Comparison of ENCODE assay signal across 9 cellular contexts in the genomic region with DNA sequence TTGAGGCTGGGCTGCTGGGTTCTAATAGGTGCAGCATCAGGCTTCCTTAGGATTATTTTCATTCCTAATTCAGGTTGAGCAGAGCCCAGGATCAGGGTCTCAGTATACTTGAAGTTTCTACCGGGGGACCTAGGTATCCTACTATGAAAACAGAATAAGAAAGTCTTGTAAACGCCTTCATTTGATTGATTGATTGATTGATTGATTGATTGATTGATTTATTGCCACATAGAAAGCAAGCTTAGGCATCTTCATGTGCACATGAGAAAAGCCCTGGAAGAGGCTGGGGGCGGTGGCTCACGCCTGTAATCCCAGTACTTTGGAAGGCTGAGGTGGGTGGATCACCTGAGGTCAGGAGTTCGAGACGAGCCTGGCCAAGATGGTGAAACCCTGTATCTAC.
DNase-seq lines count a peak whose midpoint lies in the region; ATAC-seq and TF ChIP-seq lines count a peak whose summit lies in the region.
"Had no signal": no experiment of that assay in that cellular context is flagged by ENCODE, and none has a peak within 500 bp of the region (broad histone marks: within the 10 kb centered on the region; RNA-seq: fewer than 3 reads in every experiment).

No MANE protein-coding gene starts in this region.

- TF ChIP-seq POLR2A in right lobe of liver (IDR thresholded peaks at IDR 0.05) (no peak), thyroid gland (IDR thresholded peaks at IDR 0.05) (no peak)

- no peak overlapping the region for H3K27ac Mint-ChIP-seq in activated naive CD8-positive, alpha-beta T cell treated with anti-CD3 and anti-CD28 coated beads, Interleukin-2, amount 10 ng/mL, durations not matched to agents 7 days and 5 days
- H3K27ac Mint-ChIP-seq in activated naive CD8-positive, alpha-beta T cell treated with anti-CD3 and anti-CD28 coated beads for 36 hours = no peak overlapping the region
- H3K27ac Mint-ChIP-seq in activated T-helper 17 cell treated with anti-CD3 and anti-CD28 coated beads, Interleukin-2, amount 50 U/mL, for 72 hours = peak overlapping the region; percentile 81
- no peak overlapping the region for H3K27ac Mint-ChIP-seq in activated CD4-positive, alpha-beta T cell treated with anti-CD3 and anti-CD28 coated beads, Interleukin-2, amount 10 ng/mL, durations not matched to agents 24 days and 14 days

- H3K9me3 Mint-ChIP-seq in activated naive CD8-positive, alpha-beta T cell treated with anti-CD3 and anti-CD28 coated beads, Interleukin-2, amount 10 ng/mL, durations not matched to agents 7 days and 5 days = no peaks in the 10 kb centered on the region
- no peaks in the 10 kb centered on the region for H3K9me3 Mint-ChIP-seq in activated naive CD8-positive, alpha-beta T cell treated with anti-CD3 and anti-CD28 coated beads for 36 hours
- H3K9me3 Mint-ChIP-seq in activated T-helper 17 cell treated with anti-CD3 and anti-CD28 coated beads, Interleukin-2, amount 50 U/mL, for 72 hours = no peaks in the 10 kb centered on the region
- no peaks in the 10 kb centered on the region for H3K9me3 Mint-ChIP-seq in activated CD4-positive, alpha-beta T cell treated with anti-CD3 and anti-CD28 coated beads, Interleukin-2, amount 10 ng/mL, durations not matched to agents 24 days and 14 days

- peaks cover 24% of the 10 kb centered on the region for H3K36me3 Mint-ChIP-seq in activated naive CD8-positive, alpha-beta T cell treated with anti-CD3 and anti-CD28 coated beads, Interleukin-2, amount 10 ng/mL, durations not matched to agents 7 days and 5 days
- peaks cover 20% of the 10 kb centered on the region for H3K36me3 Mint-ChIP-seq in activated naive CD8-positive, alpha-beta T cell treated with anti-CD3 and anti-CD28 coated beads for 36 hours
- peaks cover 92% of the 10 kb centered on the region for H3K36me3 Mint-ChIP-seq in activated T-helper 17 cell treated with anti-CD3 and anti-CD28 coated beads, Interleukin-2, amount 50 U/mL, for 72 hours (ENCODE audit: low read depth)
- peaks cover 29% of the 10 kb centered on the region for H3K36me3 Mint-ChIP-seq in activated CD4-positive, alpha-beta T cell treated with anti-CD3 and anti-CD28 coated beads, Interleukin-2, amount 10 ng/mL, durations not matched to agents 24 days and 14 days (ENCODE audit: low read depth)

- H3K27ac ChIP-seq in right lobe of liver = peak overlapping the region; percentile 41 to 63 (median 61)
- H3K27ac ChIP-seq in thyroid gland = peak overlapping the region; percentile 0 to 60 (median 49)

- no peak for DNase-seq in activated naive CD8-positive, alpha-beta T cell treated with anti-CD3 and anti-CD28 coated beads, Interleukin-2, amount 10 ng/mL, durations not matched to agents 7 days and 5 days
- DNase-seq in activated naive CD8-positive, alpha-beta T cell treated with anti-CD3 and anti-CD28 coated beads for 36 hours = no peak
- DNase-seq in right lobe of liver = no peak
- DNase-seq in thyroid gland = no peak
- DNase-seq in amygdala (lab: John Stamatoyannopoulos, UW) = no peak
- no peak for DNase-seq in activated CD4-positive, alpha-beta T cell treated with anti-CD3 and anti-CD28 coated beads, Interleukin-2, amount 10 ng/mL, durations not matched to agents 24 days and 14 days
- DNase-seq: glutamatergic neuron had no signal

- H3K27me3 Mint-ChIP-seq in activated naive CD8-positive, alpha-beta T cell treated with anti-CD3 and anti-CD28 coated beads, Interleukin-2, amount 10 ng/mL, durations not matched to agents 7 days and 5 days = no peaks in the 10 kb centered on the region
- no peaks in the 10 kb centered on the region for H3K27me3 Mint-ChIP-seq in activated naive CD8-positive, alpha-beta T cell treated with anti-CD3 and anti-CD28 coated beads for 36 hours
- H3K27me3 Mint-ChIP-seq in activated T-helper 17 cell treated with anti-CD3 and anti-CD28 coated beads, Interleukin-2, amount 50 U/mL, for 72 hours = no peaks in the 10 kb centered on the region
- no peaks in the 10 kb centered on the region for H3K27me3 Mint-ChIP-seq in activated CD4-positive, alpha-beta T cell treated with anti-CD3 and anti-CD28 coated beads, Interleukin-2, amount 10 ng/mL, durations not matched to agents 24 days and 14 days

- POLR2A ChIA-PET in activated naive CD8-positive, alpha-beta T cell treated with anti-CD3 and anti-CD28 coated beads, Interleukin-2, amount 10 ng/mL, durations not matched to agents 7 days and 5 days (lab: Charles Lee) = no interaction called here

- intact Hi-C loops in right lobe of liver (cut with DNase I) (no loop called here), thyroid gland (cut with DNase I) (no loop called here)
- intact Hi-C loops in activated CD4-positive, alpha-beta T cell treated with anti-CD3 and anti-CD28 coated beads, Interleukin-2, amount 10 ng/mL, durations not matched to agents 24 days and 14 days (cut with micrococcal nuclease) = no loop called here

- no peak for ATAC-seq in activated naive CD8-positive, alpha-beta T cell treated with anti-CD3 and anti-CD28 coated beads, Interleukin-2, amount 10 ng/mL, durations not matched to agents 7 days and 5 days (ENCODE audit: low read depth)
- ATAC-seq in activated T-helper 17 cell treated with anti-CD3 and anti-CD28 coated beads, Interleukin-2, amount 50 U/mL, for 72 hours (replicated peaks) = no peak
- ATAC-seq in right lobe of liver (no peak), HG03097 (IDR thresholded peaks at IDR 0.05; ENCODE audit: low FRiP score, unreplicated experiment) (no peak)

- H3K4me3 ChIP-seq in right lobe of liver (no peak overlapping the region), thyroid gland (replicated peaks in 1 of 3) (no peak overlapping the region)

- H3K9me3 ChIP-seq in right lobe of liver (no peaks in the 10 kb centered on the region), thyroid gland (no peaks in the 10 kb centered on the region)

- H3K27me3 ChIP-seq in right lobe of liver = no peaks in the 10 kb centered on the region
- H3K27me3 ChIP-seq in thyroid gland = no peaks in the 10 kb centered on the region

- WGBS in right lobe of liver (ENCODE audit: insufficient coverage, low coverage, low lambda C conversion rate, missing lambda C conversion rate) = 45% methylated on average over 6 of the region's 6 CpGs
- 85 to 92% methylated on average over 6 of the region's 6 CpGs for WGBS in thyroid gland, 2 donors

- TF ChIP-seq CTCF in right lobe of liver (IDR thresholded peaks at IDR 0.05) (no peak), thyroid gland (IDR thresholded peaks at IDR 0.05) (no peak)

- H3K4me1 ChIP-seq in right lobe of liver (peaks cover 0 to 73% (median 28%) of the 10 kb centered on the region in 4 donors), thyroid gland (peaks cover 47 to 63% of the 10 kb centered on the region in 2 donors)

- H3K4me3 Mint-ChIP-seq in activated naive CD8-positive, alpha-beta T cell treated with anti-CD3 and anti-CD28 coated beads, Interleukin-2, amount 10 ng/mL, durations not matched to agents 7 days and 5 days = peak overlapping the region; percentile 11
- no peak overlapping the region for H3K4me3 Mint-ChIP-seq in activated naive CD8-positive, alpha-beta T cell treated with anti-CD3 and anti-CD28 coated beads for 36 hours
- H3K4me3 Mint-ChIP-seq in activated T-helper 17 cell treated with anti-CD3 and anti-CD28 coated beads, Interleukin-2, amount 50 U/mL, for 72 hours = peak overlapping the region; percentile 57
- H3K4me3 Mint-ChIP-seq in activated CD4-positive, alpha-beta T cell treated with anti-CD3 and anti-CD28 coated beads, Interleukin-2, amount 10 ng/mL, durations not matched to agents 24 days and 14 days = no peak overlapping the region

- peaks cover 47% of the 10 kb centered on the region for H3K4me1 Mint-ChIP-seq in activated naive CD8-positive, alpha-beta T cell treated with anti-CD3 and anti-CD28 coated beads, Interleukin-2, amount 10 ng/mL, durations not matched to agents 7 days and 5 days
- peaks cover 68% of the 10 kb centered on the region for H3K4me1 Mint-ChIP-seq in activated naive CD8-positive, alpha-beta T cell treated with anti-CD3 and anti-CD28 coated beads for 36 hours
- peaks cover 55% of the 10 kb centered on the region for H3K4me1 Mint-ChIP-seq in activated T-helper 17 cell treated with anti-CD3 and anti-CD28 coated beads, Interleukin-2, amount 50 U/mL, for 72 hours
- peaks cover 64% of the 10 kb centered on the region for H3K4me1 Mint-ChIP-seq in activated CD4-positive, alpha-beta T cell treated with anti-CD3 and anti-CD28 coated beads, Interleukin-2, amount 10 ng/mL, durations not matched to agents 24 days and 14 days

- H3K36me3 ChIP-seq in right lobe of liver (peaks cover 0 to 9% (median 0%) of the 10 kb centered on the region in 4 donors), thyroid gland (peaks cover 6% of the 10 kb centered on the region in 2 donors)

Comparison
In these comparisons a context has a peak if more than half of its experiments do, and no peak if none do; other contexts are left out.
1. H3K4me3 Mint-ChIP-seq: peak in activated naive CD8-positive, alpha-beta T cell treated with anti-CD3 and anti-CD28 coated beads, Interleukin-2, amount 10 ng/mL, durations not matched to agents 7 days and 5 days (single experiment) and activated T-helper 17 cell treated with anti-CD3 and anti-CD28 coated beads, Interleukin-2, amount 50 U/mL, for 72 hours (single experiment); none in activated naive CD8-positive, alpha-beta T cell treated with anti-CD3 and anti-CD28 coated beads for 36 hours (single experiment) and activated CD4-positive, alpha-beta T cell treated with anti-CD3 and anti-CD28 coated beads, Interleukin-2, amount 10 ng/mL, durations not matched to agents 24 days and 14 days (single experiment).